2 cellular contexts compared by ENCODE assay signal in genomic region chr17:75680431-75680830, GRCh38.
TF ChIP-seq lines count a peak whose summit lies in the region.

No MANE protein-coding gene starts in this region.

TF ChIP-seq in SK-N-SH, 30 proteins besides CTCF, POLR2A, EP300 and RAD21 (continued from another document):
- no peak for TF ChIP-seq SMC3 (IDR thresholded peaks at IDR 0.05; ENCODE audit: low read depth, low read length)
TF ChIP-seq in SK-N-SH: peak in this region for 0.

TF ChIP-seq in SK-N-SH treated with all-trans-retinoic acid at 6 μM for 48 hours, 23 proteins besides CTCF, POLR2A, EP300 and RAD21 (continued from another document):
- no peak for TF ChIP-seq POU6F1 (CRISPR knock-in tag; IDR thresholded peaks at IDR 0.05; ENCODE audit: borderline replicate concordance, low read depth)
- no peak for TF ChIP-seq TCF4 (CRISPR knock-in tag; IDR thresholded peaks at IDR 0.05; ENCODE audit: borderline replicate concordance)
- TF ChIP-seq RARB (CRISPR knock-in tag; IDR thresholded peaks at IDR 0.05) = no peak
- TF ChIP-seq CSDC2 (CRISPR knock-in tag; IDR thresholded peaks at IDR 0.05) = no peak
- no peak for TF ChIP-seq ESRRG (CRISPR knock-in tag; IDR thresholded peaks at IDR 0.05)
- TF ChIP-seq SNAI2 (CRISPR knock-in tag; IDR thresholded peaks at IDR 0.05) = no peak
- no peak for TF ChIP-seq PATZ1 (CRISPR knock-in tag; IDR thresholded peaks at IDR 0.05; ENCODE audit: borderline replicate concordance)
- TF ChIP-seq ZNF565 (CRISPR knock-in tag; conservative IDR thresholded peaks at IDR 0.05; ENCODE audit: low read depth) = no peak
- no peak for TF ChIP-seq TSHZ2 (CRISPR knock-in tag; IDR thresholded peaks at IDR 0.05)
TF ChIP-seq in SK-N-SH treated with all-trans-retinoic acid at 6 μM for 48 hours: peak in this region for 0.
